1 cellular context compared by ENCODE assay signal in genomic region chr1:31625561-31626272, GRCh38.
TF ChIP-seq lines count a peak whose summit lies in the region.

No MANE protein-coding gene starts in this region.

TF ChIP-seq in HepG2, 621 proteins besides CTCF, POLR2A, EP300 and RAD21:
- TF ChIP-seq ZKSCAN1 (IDR thresholded peaks at IDR 0.05; ENCODE audit: low read length): peak; percentile 76
- TF ChIP-seq, protein P1, sequence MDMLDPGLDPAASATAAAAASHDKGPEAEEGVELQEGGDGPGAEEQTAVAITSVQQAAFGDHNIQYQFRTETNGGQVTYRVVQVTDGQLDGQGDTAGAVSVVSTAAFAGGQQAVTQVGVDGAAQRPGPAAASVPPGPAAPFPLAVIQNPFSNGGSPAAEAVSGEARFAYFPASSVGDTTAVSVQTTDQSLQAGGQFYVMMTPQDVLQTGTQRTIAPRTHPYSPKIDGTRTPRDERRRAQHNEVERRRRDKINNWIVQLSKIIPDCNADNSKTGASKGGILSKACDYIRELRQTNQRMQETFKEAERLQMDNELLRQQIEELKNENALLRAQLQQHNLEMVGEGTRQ (IDR thresholded peaks at IDR 0.05; ENCODE audit: low read depth, low read length): no peak
- TF ChIP-seq, protein P1 (CRISPR knock-in tag; IDR thresholded peaks at IDR 0.05; ENCODE audit: borderline replicate concordance): no peak
